Comparison of ENCODE assay signal across 8 cellular contexts in genomic region chr4:128811571-128812359, GRCh38. TPM values are rescaled to one million over a fixed set of nuclear protein-coding genes. Genes with fewer than 3 reads are reported as not detected.
A peak's percentile ranks its signal among the peaks of the same experiment; 100 is the strongest.
DNase-seq lines count a peak whose midpoint lies in the region; ATAC-seq and TF ChIP-seq lines count a peak whose summit lies in the region.

No MANE protein-coding gene starts in this region.

- H3K36me3 ChIP-seq in right atrium auricular region, result no peaks in the 10 kb centered on the region
- H3K36me3 ChIP-seq in aorta (ENCODE audit: control insufficient read depth in 1 of 2, insufficient read depth in 2 of 2, low read length in 1 of 2), result no peaks in the 10 kb centered on the region

- no peaks in the 10 kb centered on the region for H3K27me3 ChIP-seq in right atrium auricular region
- H3K27me3 ChIP-seq in aorta (ENCODE audit: control insufficient read depth in 1 of 2, insufficient read depth in 2 of 2, low read length in 1 of 2), result no peaks in the 10 kb centered on the region

- ATAC-seq in GM18498 (IDR thresholded peaks at IDR 0.05; ENCODE audit: unreplicated experiment), result peak; percentile 62
- ATAC-seq in HG02870 (IDR thresholded peaks at IDR 0.05; ENCODE audit: unreplicated experiment), result peak; percentile 47
- peak; percentile 85 for ATAC-seq in aorta (ENCODE audit: low FRiP score)

- 0 to 1% methylated on average over 60 to 108 of the region's 108 CpGs for WGBS in aorta, 2 donors

- TF ChIP-seq CTCF in right atrium auricular region (IDR thresholded peaks at IDR 0.05), result no peak

- peak; percentile 18 for DNase-seq in NCI-H1436 treated with DMSO at 0.1 percent for 48 hours (lab: John Stamatoyannopoulos, UW)
- DNase-seq in T-helper 1 cell, result peak; percentile 64 to 93 (median 72)
- peak; percentile 76 for DNase-seq in amniotic stem cell (lab: John Stamatoyannopoulos, UW)
- peak; percentile 94 for DNase-seq in right atrium auricular region (ENCODE audit: low spot score)
- peak; percentile 85 for DNase-seq in putamen (ENCODE audit: low spot score)
- DNase-seq in aorta, result peak; percentile 93 to 97

- H3K4me3 ChIP-seq in right atrium auricular region, result peak overlapping the region; percentile 87 to 94
- H3K4me3 ChIP-seq in aorta (ENCODE audit: low read length in 2 of 2), result peak overlapping the region; percentile 64 to 72

- H3K27ac ChIP-seq in right atrium auricular region, result peak overlapping the region; percentile 97 to 99
- peak overlapping the region; percentile 81 to 92 for H3K27ac ChIP-seq in aorta (ENCODE audit: low read depth in 1 of 2, low read length in 2 of 2)

- intact Hi-C loops in aorta (cut with DNase I), result loop anchor here (1.0 to 10.0 kb wide), 6 partner anchors 49 to 527 kb away; partner anchors contain the start of gene PGRMC2 (in 1 of the 2)

- H3K9me3 ChIP-seq in right atrium auricular region, result no peaks in the 10 kb centered on the region
- no peaks in the 10 kb centered on the region for H3K9me3 ChIP-seq in aorta (ENCODE audit: control insufficient read depth, low read length)

- H3K4me1 ChIP-seq in right atrium auricular region (peaks cover 0 to 14% of the 10 kb centered on the region in 2 donors), aorta (ENCODE audit: control insufficient read depth in 1 of 2, insufficient read depth in 2 of 2, low read length in 2 of 2) (no peaks in the 10 kb centered on the region)

RNA-seq across cellular contexts. Expression of gene JADE1, which starts 2.3 kb away (rescaled TPM):
- total RNA-seq in right atrium auricular region (10 to 100 TPM; 15.4 to 34.5 TPM), aorta (10 to 100 TPM; 32.2 to 32.8 TPM)
- polyA plus RNA-seq in aorta, result 10 to 100 TPM; 10.6 to 27.0 TPM

Comparison
In these comparisons a context has a peak if more than half of its experiments do, and no peak if none do; other contexts are left out.
1. Peak in every context shown above with its lines: DNase-seq, ATAC-seq, H3K4me3 ChIP-seq and H3K27ac ChIP-seq.
2. DNase-seq: peak in every context shown above with its lines; median percentile 95 in aorta; 94 in right atrium auricular region; 85 in putamen; 76 in amniotic stem cell; 72 in T-helper 1 cell; 18 in NCI-H1436 treated with DMSO at 0.1 percent for 48 hours.